In genomic region chr7:142793156-142793555, GRCh38 we compare ENCODE assay signal across 1 cellular context.
A peak's percentile ranks its signal among the peaks of the same experiment; 100 is the strongest.
TF ChIP-seq lines count a peak whose summit lies in the region.

No MANE protein-coding gene starts in this region.

TF ChIP-seq in K562, 482 proteins besides CTCF, POLR2A, EP300 and RAD21:
- 0 out of 2 replicates have a peak, but pooled peaks have one; percentile 22 for TF ChIP-seq ZNF263 (CRISPR knock-in tag; IDR thresholded peaks at IDR 0.05; ENCODE audit: borderline replicate concordance)
- TF ChIP-seq MGA (IDR thresholded peaks at IDR 0.05), result no peak
